In the genomic region with DNA sequence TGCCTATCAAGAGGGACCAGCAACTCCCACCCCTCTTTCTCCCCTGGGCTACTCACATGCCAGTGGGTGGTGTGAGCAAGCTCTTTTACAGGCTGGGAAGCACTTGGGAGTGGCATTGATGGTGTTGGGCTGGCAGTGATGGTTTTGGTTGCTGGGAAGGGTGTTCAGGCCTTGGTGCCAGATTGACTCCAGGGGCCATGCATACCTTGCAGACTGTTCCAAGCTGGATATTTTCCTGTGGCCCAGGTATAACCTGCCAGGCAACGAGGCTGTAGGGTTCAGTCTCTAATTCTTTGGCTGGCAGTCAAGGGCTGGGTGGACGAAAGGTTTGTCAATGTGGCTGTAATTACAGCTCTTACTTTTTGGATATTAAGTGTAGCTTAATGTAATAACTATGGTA, we compare ENCODE assay signal across 25 cellular contexts.
DNase-seq lines count a peak whose midpoint lies in the region; ATAC-seq and TF ChIP-seq lines count a peak whose summit lies in the region.
"Had no signal": no experiment of that assay in that cellular context is flagged by ENCODE, and none has a peak within 500 bp of the region (broad histone marks: within the 10 kb centered on the region; RNA-seq: fewer than 3 reads in every experiment).

No MANE protein-coding gene starts in this region.

- no peak overlapping the region for H2BK120ac ChIP-seq in IMR-90 (ENCODE audit: low read depth, low read length)

- no peaks in the 10 kb centered on the region for H3K36me3 Mint-ChIP-seq in endodermal cell (ENCODE audit: low read depth)
- no peaks in the 10 kb centered on the region for H3K36me3 Mint-ChIP-seq in osteocyte (ENCODE audit: unreplicated experiment)
- no peaks in the 10 kb centered on the region for H3K36me3 Mint-ChIP-seq in activated T-helper 17 cell treated with anti-CD3 and anti-CD28 coated beads, Interleukin-2, amount 50 U/mL, for 72 hours (ENCODE audit: low read depth)
- H3K36me3 Mint-ChIP-seq in progenitor cell of endocrine pancreas (ENCODE audit: insufficient read depth), result no peaks in the 10 kb centered on the region
- H3K36me3 Mint-ChIP-seq: CD4-positive, CD25-positive, alpha-beta regulatory T cell; naive B cell had no signal

- H4K8ac ChIP-seq in IMR-90 (ENCODE audit: low read depth in 2 of 2, low read length in 2 of 2), result no peak overlapping the region

- H3K56ac ChIP-seq in IMR-90 (ENCODE audit: extremely low read depth, insufficient read depth, low read length), result no peak overlapping the region

- no peak overlapping the region for H3K4me3 Mint-ChIP-seq in endodermal cell
- no peak overlapping the region for H3K4me3 Mint-ChIP-seq in osteocyte (ENCODE audit: unreplicated experiment)
- H3K4me3 Mint-ChIP-seq in activated T-helper 17 cell treated with anti-CD3 and anti-CD28 coated beads, Interleukin-2, amount 50 U/mL, for 72 hours, result no peak overlapping the region
- H3K4me3 Mint-ChIP-seq in progenitor cell of endocrine pancreas (ENCODE audit: low read depth), result no peak overlapping the region
- H3K4me3 Mint-ChIP-seq: activated CD4-positive, alpha-beta T cell treated with anti-CD3 and anti-CD28 coated beads, Interleukin-2, amount 10 ng/mL, durations not matched to agents 7 days and 5 days; CD4-positive, CD25-positive, alpha-beta regulatory T cell; naive B cell had no signal

- H3K27me3 Mint-ChIP-seq in endodermal cell (ENCODE audit: insufficient read depth) (peaks cover 33% of the 10 kb centered on the region), osteocyte (ENCODE audit: unreplicated experiment) (peaks cover 6% of the 10 kb centered on the region), progenitor cell of endocrine pancreas (peaks cover 30% of the 10 kb centered on the region)
- peaks cover 22% of the 10 kb centered on the region for H3K27me3 Mint-ChIP-seq in activated T-helper 17 cell treated with anti-CD3 and anti-CD28 coated beads, Interleukin-2, amount 50 U/mL, for 72 hours

- no peak overlapping the region for H3K23ac ChIP-seq in IMR-90 (ENCODE audit: low read depth, low read length)

- H3K79me1 ChIP-seq in IMR-90 (ENCODE audit: low read depth in 1 of 2, low read length in 2 of 2), result peaks cover 0 to 4% of the 10 kb centered on the region in 2 experiments; a peak in 1 of 4 replicates

- H3K4me3 ChIP-seq in BLaER1 (no peak overlapping the region), IMR-90 (ENCODE audit: insufficient read depth, low read depth, low read length) (no peak overlapping the region), endodermal cell (ENCODE audit: low read length) (no peak overlapping the region)
- H3K4me3 ChIP-seq: breast epithelium, heart right ventricle had no signal

- H4K91ac ChIP-seq in IMR-90 (ENCODE audit: insufficient read depth, low read depth, low read length), result no peak overlapping the region

- H2BK5ac ChIP-seq in IMR-90 (ENCODE audit: low read depth, low read length, poor library complexity, severe bottlenecking), result no peak overlapping the region

- POLR2A ChIA-PET in IMR-90 (lab: Charles Lee; ENCODE audit: unreplicated experiment), result no interaction called here

- peaks cover 10% of the 10 kb centered on the region for H3K4me1 Mint-ChIP-seq in endodermal cell
- peaks cover 2% of the 10 kb centered on the region for H3K4me1 Mint-ChIP-seq in osteocyte (ENCODE audit: unreplicated experiment)
- no peaks in the 10 kb centered on the region for H3K4me1 Mint-ChIP-seq in activated T-helper 17 cell treated with anti-CD3 and anti-CD28 coated beads, Interleukin-2, amount 50 U/mL, for 72 hours
- no peaks in the 10 kb centered on the region for H3K4me1 Mint-ChIP-seq in progenitor cell of endocrine pancreas (ENCODE audit: low read depth)
- H3K4me1 Mint-ChIP-seq: activated CD4-positive, alpha-beta T cell treated with anti-CD3 and anti-CD28 coated beads, Interleukin-2, amount 10 ng/mL, durations not matched to agents 7 days and 5 days; CD4-positive, CD25-positive, alpha-beta regulatory T cell had no signal

- H3K27me3 ChIP-seq in BLaER1, result no peaks in the 10 kb centered on the region
- H3K27me3 ChIP-seq in IMR-90 (ENCODE audit: control insufficient read depth, insufficient read depth, low read length), result peaks cover 5% of the 10 kb centered on the region; the same call in 1 of the 2 replicates
- H3K27me3 ChIP-seq in endodermal cell (ENCODE audit: control insufficient read depth, insufficient read depth, low read length, poor library complexity, severe bottlenecking), result peaks cover 10% of the 10 kb centered on the region
- H3K27me3 ChIP-seq: breast epithelium, heart right ventricle had no signal

- H2BK15ac ChIP-seq in IMR-90 (ENCODE audit: low read depth, low read length), result no peak overlapping the region; the same call in 1 of the 3 replicates

- H3K4me1 ChIP-seq in BLaER1, result peaks cover 63% of the 10 kb centered on the region
- peaks cover 2% of the 10 kb centered on the region; the same call in 1 of the 2 replicates for H3K4me1 ChIP-seq in IMR-90 (ENCODE audit: control insufficient read depth, insufficient read depth, low read length)
- H3K4me1 ChIP-seq in endodermal cell (ENCODE audit: control insufficient read depth, insufficient read depth, low read length), result no peaks in the 10 kb centered on the region
- H3K4me1 ChIP-seq: breast epithelium had no signal

- H3K4me2 ChIP-seq in BLaER1, result no peak overlapping the region
- H3K4me2 ChIP-seq in IMR-90 (ENCODE audit: low read depth, low read length), result no peak overlapping the region

- no peak overlapping the region for H2AFZ ChIP-seq in IMR-90 (replicated peaks; ENCODE audit: low read length, poor library complexity)

- H3K9me1 ChIP-seq in IMR-90 (ENCODE audit: insufficient read depth, low read length), result peaks cover 7% of the 10 kb centered on the region; the same call in 1 of the 2 replicates

- in situ Hi-C loops in IMR-90 (cut with MboI; ENCODE audit: low sequenced_read_pairs), result no loop called here

- no peak overlapping the region for H2AK9ac ChIP-seq in IMR-90 (replicated peaks; ENCODE audit: low read depth, low read length, poor library complexity)

- 0 out of 2 replicates have a peak overlapping the region, but pooled peaks have one; percentile 17 for H3K14ac ChIP-seq in IMR-90 (replicated peaks; ENCODE audit: low read depth, low read length)

- dilution Hi-C loops in IMR-90 (cut with HindIII; ENCODE audit: low sequenced_read_pairs, unreplicated experiment), result no loop called here

- H3K9me3 Mint-ChIP-seq in endodermal cell, result no peaks in the 10 kb centered on the region
- H3K9me3 Mint-ChIP-seq in osteocyte (ENCODE audit: unreplicated experiment), result no peaks in the 10 kb centered on the region
- H3K9me3 Mint-ChIP-seq in activated T-helper 17 cell treated with anti-CD3 and anti-CD28 coated beads, Interleukin-2, amount 50 U/mL, for 72 hours, result no peaks in the 10 kb centered on the region
- H3K9me3 Mint-ChIP-seq in progenitor cell of endocrine pancreas (ENCODE audit: low read depth), result no peaks in the 10 kb centered on the region
- H3K9me3 Mint-ChIP-seq: activated CD4-positive, alpha-beta T cell treated with anti-CD3 and anti-CD28 coated beads, Interleukin-2, amount 10 ng/mL, durations not matched to agents 7 days and 5 days; CD4-positive, CD25-positive, alpha-beta regulatory T cell had no signal

- H2AK5ac ChIP-seq in IMR-90 (ENCODE audit: low read depth, low read length), result no peak overlapping the region

- no peak for TF ChIP-seq RAD21 in IMR-90 (IDR thresholded peaks at IDR 0.05; ENCODE audit: low read length)

- TF ChIP-seq POLR2A in IMR-90 (IDR thresholded peaks at IDR 0.05; ENCODE audit: low read depth, low read length), result no peak

- intact Hi-C loops in IMR-90 (cut with micrococcal nuclease), result no loop called here

- TF ChIP-seq CTCF in IMR-90 (conservative IDR thresholded peaks at IDR 0.05; ENCODE audit: low read depth, low read length), result no peak
- TF ChIP-seq CTCF in endodermal cell (conservative IDR thresholded peaks at IDR 0.05), result no peak
- no peak for TF ChIP-seq CTCF in osteocyte (IDR thresholded peaks at IDR 0.05)
- no peak for TF ChIP-seq CTCF in progenitor cell of endocrine pancreas (IDR thresholded peaks at IDR 0.05; ENCODE audit: unreplicated experiment)

- no CpG with 5 or more reads among the region's 2 CpGs for WGBS in IMR-90 (ENCODE audit: extremely low coverage in 2 of 2, insufficient read length in 1 of 2), 2 experiments
- 91% methylated on average over 2 of the region's 2 CpGs; no CpG with 5 or more reads in 1 of the 2 experiments for WGBS in endodermal cell (ENCODE audit: insufficient coverage in 1 of 2, insufficient read length in 1 of 2), 2 experiments

- H3K27ac Mint-ChIP-seq in endodermal cell (no peak overlapping the region), osteocyte (ENCODE audit: unreplicated experiment) (no peak overlapping the region), progenitor cell of endocrine pancreas (no peak overlapping the region)
- no peak overlapping the region for H3K27ac Mint-ChIP-seq in activated T-helper 17 cell treated with anti-CD3 and anti-CD28 coated beads, Interleukin-2, amount 50 U/mL, for 72 hours
- H3K27ac Mint-ChIP-seq: activated CD4-positive, alpha-beta T cell treated with anti-CD3 and anti-CD28 coated beads, Interleukin-2, amount 10 ng/mL, durations not matched to agents 7 days and 5 days; CD4-positive, CD25-positive, alpha-beta regulatory T cell had no signal

- no peaks in the 10 kb centered on the region for H4K20me1 ChIP-seq in BLaER1
- no peaks in the 10 kb centered on the region for H4K20me1 ChIP-seq in IMR-90 (ENCODE audit: insufficient read depth, low read length)

- H2BK20ac ChIP-seq in IMR-90 (ENCODE audit: low read depth, low read length), result no peak overlapping the region; the same call in 1 of the 2 replicates

- H3K9ac ChIP-seq in BLaER1, result no peak overlapping the region
- H3K9ac ChIP-seq in IMR-90 (ENCODE audit: low read depth, low read length), result no peak overlapping the region
- no peak overlapping the region for H3K9ac ChIP-seq in endodermal cell (ENCODE audit: extremely low read depth, low read length, poor library complexity, severe bottlenecking)

- no peak overlapping the region for H3K18ac ChIP-seq in IMR-90 (ENCODE audit: low read depth, low read length)

- CTCF ChIA-PET in IMR-90 (lab: Yijun Ruan, JAX), result no interaction called here

- no peak for ATAC-seq in IMR-90 (ENCODE audit: low read depth)
- ATAC-seq in activated T-helper 17 cell treated with anti-CD3 and anti-CD28 coated beads, Interleukin-2, amount 50 U/mL, for 72 hours (replicated peaks), result no peak
- ATAC-seq: HepG2, left colon, right cardiac atrium had no signal

- DNase-seq in IMR-90 (no peak), endodermal cell (peak; percentile 22), osteocyte (ENCODE audit: extremely low spot score, unreplicated experiment) (peak; percentile 46), GM19240 (ENCODE audit: insufficient read length, low spot score) (no peak), progenitor cell of endocrine pancreas (ENCODE audit: low spot score, unreplicated experiment) (no peak), cerebellum (ENCODE audit: low spot score) (no peak)
- DNase-seq: activated CD4-positive, alpha-beta T cell treated with anti-CD3 and anti-CD28 coated beads, Interleukin-2, amount 10 ng/mL, durations not matched to agents 7 days and 5 days; activated naive CD4-positive, alpha-beta T cell; amygdala; CD4-positive, CD25-positive, alpha-beta regulatory T cell; heart right ventricle; left colon; mesendoderm; naive B cell; NCI-H1048; NCI-H187; NCI-H2171 treated with DMSO at 0.1 percent for 48 hours; NCI-H526; right cardiac atrium; stimulated activated CD4-positive, alpha-beta T cell treated with anti-CD3 and anti-CD28 coated beads, Interleukin-4, amount 100 ng/mL, for 4 hours; stimulated activated naive CD4-positive, alpha-beta T cell treated with Interleukin-2 at 50 U/mL for 16 hours had no signal

- no TSS peak for BruUV-seq in IMR-90 (replicated peaks; lab: Mats Ljungman, UMichigan)

- H3K27ac ChIP-seq in BLaER1, result 0 out of 2 replicates have a peak overlapping the region, but pooled peaks have one; percentile 5
- H3K27ac ChIP-seq in IMR-90 (ENCODE audit: insufficient read depth, low read length), result no peak overlapping the region
- no peak overlapping the region for H3K27ac ChIP-seq in endodermal cell (ENCODE audit: low read depth, low read length)
- H3K27ac ChIP-seq: breast epithelium, heart right ventricle had no signal

- H3K4ac ChIP-seq in IMR-90 (ENCODE audit: low read depth, low read length), result peak overlapping the region; percentile 35; the same call in 1 of the 2 replicates

- H3K9me3 ChIP-seq in BLaER1, result no peaks in the 10 kb centered on the region
- H3K9me3 ChIP-seq in IMR-90 (ENCODE audit: control insufficient read depth, insufficient read depth, low read length), result no peaks in the 10 kb centered on the region
- H3K9me3 ChIP-seq in endodermal cell (ENCODE audit: control insufficient read depth, low read length), result no peaks in the 10 kb centered on the region
- H3K9me3 ChIP-seq: breast epithelium, heart right ventricle had no signal

- H4K5ac ChIP-seq in IMR-90 (ENCODE audit: low read depth, low read length), result no peak overlapping the region

- H3K36me3 ChIP-seq in BLaER1 (no peaks in the 10 kb centered on the region), IMR-90 (ENCODE audit: control insufficient read depth, insufficient read depth, low read length) (no peaks in the 10 kb centered on the region), endodermal cell (ENCODE audit: control insufficient read depth, insufficient read depth, low read length) (no peaks in the 10 kb centered on the region)
- H3K36me3 ChIP-seq: breast epithelium, heart right ventricle had no signal

Comparison
In these comparisons a context has a peak if more than half of its experiments do, and no peak if none do; other contexts are left out.
1. DNase-seq: peak in endodermal cell (single experiment) and osteocyte (single experiment); none in IMR-90 (single experiment), GM19240 (single experiment), progenitor cell of endocrine pancreas (single experiment) and cerebellum (single experiment).